Comparison of ENCODE assay signal across 14 cellular contexts in genomic region chr7:46545790-46546189, GRCh38.
DNase-seq lines count a peak whose midpoint lies in the region; ATAC-seq, FAIRE-seq and TF ChIP-seq lines count a peak whose summit lies in the region.
"Had no signal": no experiment of that assay in that cellular context is flagged by ENCODE, and none has a peak within 500 bp of the region (broad histone marks: within the 10 kb centered on the region; RNA-seq: fewer than 3 reads in every experiment).

No MANE protein-coding gene starts in this region.

- H3K79me1 ChIP-seq in mesenchymal stem cell (replicated peaks; ENCODE audit: low read length, poor library complexity, severe bottlenecking), result no peaks in the 10 kb centered on the region

- intact Hi-C loops in endothelial cell of umbilical vein (cut with micrococcal nuclease) (loop anchor here (10.0 kb wide), 1 partner anchor 1399 kb away; the partner anchor contains the start of gene PKD1L1), prostate gland (cut with DNase I) (no loop called here)

- no peaks in the 10 kb centered on the region for H3K79me2 ChIP-seq in endothelial cell of umbilical vein (ENCODE audit: control insufficient read depth, insufficient read depth, low read length)

- H3K27ac ChIP-seq in endothelial cell of umbilical vein (ENCODE audit: insufficient read depth, low read depth, low read length) (peak overlapping the region; percentile 96), mesenchymal stem cell (ENCODE audit: low read length, poor library complexity, severe bottlenecking) (no peak overlapping the region), prostate gland (no peak overlapping the region)
- H3K27ac ChIP-seq: neutrophil had no signal

- H3K18ac ChIP-seq in mesenchymal stem cell (ENCODE audit: low read depth in 1 of 2, low read length in 2 of 2), result no peak overlapping the region

- no peak overlapping the region for H3K23ac ChIP-seq in mesenchymal stem cell (ENCODE audit: low read length in 2 of 2)

- DNase-seq in DMS53 (lab: John Stamatoyannopoulos, UW) (peak; percentile 94), NCI-H69 (lab: John Stamatoyannopoulos, UW) (peak; percentile 4), endothelial cell of umbilical vein (ENCODE audit: low read depth, low spot score) (peak; percentile 82), mesenchymal stem cell (peak; percentile 83), HEK293T (ENCODE audit: extremely low spot score) (no peak), prostate gland (ENCODE audit: low spot score) (no peak)
- DNase-seq in T-helper 2 cell treated with Interferon-gamma antibody and Interleukin-4, amounts not matched to agents 5 μg/mL and 100 μg/mL, for 36 hours (ENCODE audit: low spot score), result no peak
- DNase-seq: activated CD8-positive, alpha-beta memory T cell treated with anti-CD3 and anti-CD28 coated beads, Interleukin-2, amount 10 ng/mL, durations not matched to agents 7 days and 5 days; left cardiac atrium; NCI-H1092; stimulated activated CD4-positive, alpha-beta T cell treated with anti-CD3 and anti-CD28 coated beads, Interleukin-4, amount 100 ng/mL, for 24 hours had no signal

- H3K9me3 Mint-ChIP-seq in T-helper 2 cell treated with Interferon-gamma antibody and Interleukin-4, amounts not matched to agents 5 μg/mL and 100 μg/mL, for 36 hours, result peaks cover 6% of the 10 kb centered on the region

- no peak overlapping the region for H2AFZ ChIP-seq in endothelial cell of umbilical vein (ENCODE audit: low read depth, low read length)
- H2AFZ ChIP-seq in mesenchymal stem cell (ENCODE audit: low read depth, low read length), result no peak overlapping the region

- H3K36me3 Mint-ChIP-seq in T-helper 2 cell treated with Interferon-gamma antibody and Interleukin-4, amounts not matched to agents 5 μg/mL and 100 μg/mL, for 36 hours (ENCODE audit: low read depth), result no peaks in the 10 kb centered on the region
- H3K36me3 Mint-ChIP-seq: activated CD8-positive, alpha-beta memory T cell treated with anti-CD3 and anti-CD28 coated beads, Interleukin-2, amount 10 ng/mL, durations not matched to agents 7 days and 5 days; CD14-positive monocyte had no signal

- no TSS peak for BruUV-seq in endothelial cell of umbilical vein (replicated peaks; lab: Mats Ljungman, UMichigan)

- no peak overlapping the region for H3K4me3 ChIP-seq in endothelial cell of umbilical vein (replicated peaks in 1 of 3; ENCODE audit: insufficient read depth in 1 of 3, low read depth in 1 of 3, low read length in 3 of 3)
- H3K4me3 ChIP-seq in mesenchymal stem cell (ENCODE audit: insufficient read depth in 1 of 2, low read depth in 1 of 2, low read length in 2 of 2), result no peak overlapping the region
- H3K4me3 ChIP-seq in prostate gland, result no peak overlapping the region

- no peak overlapping the region for H4K91ac ChIP-seq in mesenchymal stem cell (ENCODE audit: low read length)

- no peak overlapping the region for H2AK5ac ChIP-seq in mesenchymal stem cell (ENCODE audit: low read length, severe bottlenecking)

- no peak overlapping the region for H3K27ac Mint-ChIP-seq in T-helper 2 cell treated with Interferon-gamma antibody and Interleukin-4, amounts not matched to agents 5 μg/mL and 100 μg/mL, for 36 hours
- H3K27ac Mint-ChIP-seq: activated CD8-positive, alpha-beta memory T cell treated with anti-CD3 and anti-CD28 coated beads, Interleukin-2, amount 10 ng/mL, durations not matched to agents 7 days and 5 days; CD14-positive monocyte had no signal

- TF ChIP-seq POLR2A in endothelial cell of umbilical vein (IDR thresholded peaks at IDR 0.05; ENCODE audit: low read depth, low read length) (no peak), prostate gland (IDR thresholded peaks at IDR 0.05) (no peak)

- H3K9ac ChIP-seq in endothelial cell of umbilical vein (replicated peaks; ENCODE audit: extremely low read depth, insufficient read depth, low read length) (peak overlapping the region; percentile 51), mesenchymal stem cell (ENCODE audit: low read length) (no peak overlapping the region)

- no peak for ATAC-seq in GM18873 (IDR thresholded peaks at IDR 0.05; ENCODE audit: low FRiP score, unreplicated experiment)
- ATAC-seq: activated CD8-positive, alpha-beta memory T cell treated with anti-CD3 and anti-CD28 coated beads, Interleukin-2, amount 10 ng/mL, durations not matched to agents 7 days and 5 days had no signal

- no peaks in the 10 kb centered on the region for H3K9me1 ChIP-seq in endothelial cell of umbilical vein (replicated peaks; ENCODE audit: control insufficient read depth, extremely low read depth, insufficient read depth, low read length)

- H3K9me3 ChIP-seq in endothelial cell of umbilical vein (replicated peaks; ENCODE audit: control insufficient read depth, insufficient read depth, low read length) (no peaks in the 10 kb centered on the region), mesenchymal stem cell (ENCODE audit: control insufficient read depth, low read length) (no peaks in the 10 kb centered on the region), prostate gland (no peaks in the 10 kb centered on the region)
- H3K9me3 ChIP-seq: neutrophil had no signal

- TF ChIP-seq CTCF in endothelial cell of umbilical vein (IDR thresholded peaks at IDR 0.05; ENCODE audit: extremely low read depth in 1 of 2, insufficient read depth in 1 of 2, low read depth in 1 of 2, low read length in 2 of 2) (no peak), prostate gland (IDR thresholded peaks at IDR 0.05) (no peak)

- no peak overlapping the region for H2BK15ac ChIP-seq in mesenchymal stem cell (ENCODE audit: low read depth, poor library complexity, severe bottlenecking)

- H4K20me1 ChIP-seq in endothelial cell of umbilical vein (replicated peaks; ENCODE audit: control insufficient read depth, extremely low read depth, insufficient read depth, low read length), result no peaks in the 10 kb centered on the region

- peak; percentile 18 for FAIRE-seq in endothelial cell of umbilical vein (lab: Jason Lieb, UNC)

- no peak overlapping the region for H3K14ac ChIP-seq in mesenchymal stem cell (ENCODE audit: low read length in 2 of 2)

- H3K27me3 Mint-ChIP-seq in T-helper 2 cell treated with Interferon-gamma antibody and Interleukin-4, amounts not matched to agents 5 μg/mL and 100 μg/mL, for 36 hours (ENCODE audit: low read depth), result no peaks in the 10 kb centered on the region
- H3K27me3 Mint-ChIP-seq: activated CD8-positive, alpha-beta memory T cell treated with anti-CD3 and anti-CD28 coated beads, Interleukin-2, amount 10 ng/mL, durations not matched to agents 7 days and 5 days had no signal

- POLR2A ChIA-PET in endothelial cell of umbilical vein (lab: Charles Lee) (no interaction called here), HEK293T (lab: Yijun Ruan, JAX) (no interaction called here)

- no peak overlapping the region for H2BK12ac ChIP-seq in mesenchymal stem cell (ENCODE audit: low read length in 2 of 2)

- H3K4me3 Mint-ChIP-seq in T-helper 2 cell treated with Interferon-gamma antibody and Interleukin-4, amounts not matched to agents 5 μg/mL and 100 μg/mL, for 36 hours, result no peak overlapping the region
- H3K4me3 Mint-ChIP-seq: activated CD8-positive, alpha-beta memory T cell treated with anti-CD3 and anti-CD28 coated beads, Interleukin-2, amount 10 ng/mL, durations not matched to agents 7 days and 5 days; CD14-positive monocyte had no signal

- H3K4me1 ChIP-seq in endothelial cell of umbilical vein (ENCODE audit: control insufficient read depth, extremely low read depth, insufficient read depth, low read length) (peaks cover 26% of the 10 kb centered on the region), mesenchymal stem cell (ENCODE audit: control insufficient read depth, insufficient read depth, low read depth, low read length) (peaks cover 2% of the 10 kb centered on the region), prostate gland (replicated peaks) (no peaks in the 10 kb centered on the region)

- H3K4me2 ChIP-seq in endothelial cell of umbilical vein (ENCODE audit: insufficient read depth, low read length) (peak overlapping the region; percentile 30), mesenchymal stem cell (ENCODE audit: low read length, poor library complexity, severe bottlenecking) (no peak overlapping the region)

- H4K8ac ChIP-seq in mesenchymal stem cell (ENCODE audit: low read length), result no peak overlapping the region

- dilution Hi-C loops in endothelial cell of umbilical vein (cut with MboI; ENCODE audit: extremely low pct_ligation_motif_present, low sequenced_read_pairs), result no loop called here

- CTCF ChIA-PET in endothelial cell of umbilical vein (lab: Charles Lee), result interaction anchor here (0.6 to 1.2 kb wide), 5 partner anchors 11 to 1259 kb away, joined by 3 to 5 read pairs (median 4); no protein-coding TSS in a partner anchor
- CTCF ChIA-PET in HEK293T (lab: Yijun Ruan, JAX), result no interaction called here

- no peaks in the 10 kb centered on the region for H3K36me3 ChIP-seq in endothelial cell of umbilical vein (ENCODE audit: control insufficient read depth in 2 of 2, extremely low read depth in 1 of 2, insufficient read depth in 2 of 2, low read length in 2 of 2)
- H3K36me3 ChIP-seq in mesenchymal stem cell (ENCODE audit: control insufficient read depth in 1 of 2, insufficient read depth in 2 of 2, low read depth in 1 of 2, low read length in 2 of 2), result no peaks in the 10 kb centered on the region
- H3K36me3 ChIP-seq in prostate gland, result no peaks in the 10 kb centered on the region
- H3K36me3 ChIP-seq: neutrophil had no signal

- no CpG with 5 or more reads among the region's 1 CpG for WGBS in mesenchymal stem cell
- 61% methylated on average over 1 of the region's 1 CpG for WGBS in prostate gland

- H3K27me3 ChIP-seq in endothelial cell of umbilical vein (ENCODE audit: control insufficient read depth in 2 of 2, insufficient read depth in 2 of 2, low read length in 2 of 2), result no peaks in the 10 kb centered on the region
- H3K27me3 ChIP-seq in mesenchymal stem cell (ENCODE audit: control insufficient read depth in 1 of 2, insufficient read depth in 1 of 2, low read length in 2 of 2), result no peaks in the 10 kb centered on the region
- no peaks in the 10 kb centered on the region for H3K27me3 ChIP-seq in prostate gland (replicated peaks; ENCODE audit: insufficient read depth)
- H3K27me3 ChIP-seq: neutrophil had no signal

- no peaks in the 10 kb centered on the region for H3K4me1 Mint-ChIP-seq in T-helper 2 cell treated with Interferon-gamma antibody and Interleukin-4, amounts not matched to agents 5 μg/mL and 100 μg/mL, for 36 hours (ENCODE audit: low read depth)
- H3K4me1 Mint-ChIP-seq: CD14-positive monocyte had no signal

- H2BK120ac ChIP-seq in mesenchymal stem cell (ENCODE audit: low read depth, low read length), result no peak overlapping the region

- no peak overlapping the region for H2BK5ac ChIP-seq in mesenchymal stem cell (ENCODE audit: low read depth, low read length, poor library complexity, severe bottlenecking)

- H3K4ac ChIP-seq in mesenchymal stem cell (ENCODE audit: low read depth in 1 of 2, low read length in 2 of 2), result no peak overlapping the region

TF ChIP-seq in endothelial cell of umbilical vein, 7 proteins besides CTCF, POLR2A, EP300 and RAD21 (continues in another document):
- no peak for TF ChIP-seq MYC (IDR thresholded peaks at IDR 0.05; ENCODE audit: low read depth, low read length)

TF ChIP-seq in HEK293T, 16 proteins besides CTCF, POLR2A, EP300 and RAD21 (continues in another document):
- TF ChIP-seq LEF1 (IDR thresholded peaks at IDR 0.05; ENCODE audit: borderline replicate concordance), result no peak
- no peak for TF ChIP-seq HDGF (IDR thresholded peaks at IDR 0.05; ENCODE audit: borderline replicate concordance)
- no peak for TF ChIP-seq TARDBP (IDR thresholded peaks at IDR 0.05)
- TF ChIP-seq ZNF384 (IDR thresholded peaks at IDR 0.05), result no peak
- TF ChIP-seq ARNT (IDR thresholded peaks at IDR 0.05), result no peak

Comparison
In these comparisons a context has a peak if more than half of its experiments do, and no peak if none do; other contexts are left out.
1. DNase-seq: peak in DMS53 (single experiment), NCI-H69 (single experiment), endothelial cell of umbilical vein (single experiment) and mesenchymal stem cell (single experiment); none in HEK293T (single experiment), T-helper 2 cell treated with Interferon-gamma antibody and Interleukin-4, amounts not matched to agents 5 μg/mL and 100 μg/mL, for 36 hours (single experiment) and prostate gland (single experiment).